ENCODE assay signal across 8 cellular contexts in genomic region chr1:228471762-228472398, GRCh38. TPM values are rescaled to one million over a fixed set of nuclear protein-coding genes. Genes with fewer than 3 reads are reported as not detected.
DNase-seq lines count a peak whose midpoint lies in the region; ATAC-seq, FAIRE-seq and TF ChIP-seq lines count a peak whose summit lies in the region.

No MANE protein-coding gene starts in this region.

- H3K4me3 Mint-ChIP-seq in activated naive CD4-positive, alpha-beta T cell treated with anti-CD3 and anti-CD28 coated beads for 36 hours: no peak overlapping the region
- no peak overlapping the region for H3K4me3 Mint-ChIP-seq in stimulated activated effector memory CD8-positive, alpha-beta T cell treated with anti-CD3 and anti-CD28 coated beads, Interleukin-12 subunit alpha, Interleukin-12 subunit beta, amount 100 ng/mL, for 72 hours

- no peaks in the 10 kb centered on the region for H3K9me3 Mint-ChIP-seq in activated naive CD4-positive, alpha-beta T cell treated with anti-CD3 and anti-CD28 coated beads for 36 hours
- no peaks in the 10 kb centered on the region for H3K9me3 Mint-ChIP-seq in stimulated activated effector memory CD8-positive, alpha-beta T cell treated with anti-CD3 and anti-CD28 coated beads, Interleukin-12 subunit alpha, Interleukin-12 subunit beta, amount 100 ng/mL, for 72 hours

- H3K4me3 ChIP-seq in fibroblast of mammary gland (ENCODE audit: control insufficient read depth, low read depth, low read length): no peak overlapping the region

- CTCF ChIA-PET in activated naive CD4-positive, alpha-beta T cell treated with anti-CD3 and anti-CD28 coated beads for 36 hours (lab: Charles Lee): interaction anchor here (0.7 to 2.1 kb wide), 9 partner anchors 9 to 190 kb away, joined by 3 to 13 read pairs (median 6); partner anchors contain the start of gene RNF187

- no peak overlapping the region for H3K27ac Mint-ChIP-seq in activated naive CD4-positive, alpha-beta T cell treated with anti-CD3 and anti-CD28 coated beads for 36 hours
- no peak overlapping the region for H3K27ac Mint-ChIP-seq in stimulated activated effector memory CD8-positive, alpha-beta T cell treated with anti-CD3 and anti-CD28 coated beads, Interleukin-12 subunit alpha, Interleukin-12 subunit beta, amount 100 ng/mL, for 72 hours

- no peak for FAIRE-seq in HTR-8/SVneo (lab: Jason Lieb, UNC)

- no peaks in the 10 kb centered on the region for H3K4me1 Mint-ChIP-seq in activated naive CD4-positive, alpha-beta T cell treated with anti-CD3 and anti-CD28 coated beads for 36 hours (ENCODE audit: low read depth)
- peaks cover 40% of the 10 kb centered on the region for H3K4me1 Mint-ChIP-seq in stimulated activated effector memory CD8-positive, alpha-beta T cell treated with anti-CD3 and anti-CD28 coated beads, Interleukin-12 subunit alpha, Interleukin-12 subunit beta, amount 100 ng/mL, for 72 hours

- H3K27me3 Mint-ChIP-seq in activated naive CD4-positive, alpha-beta T cell treated with anti-CD3 and anti-CD28 coated beads for 36 hours (ENCODE audit: low read depth): peaks cover 25% of the 10 kb centered on the region

- TF ChIP-seq CTCF in fibroblast of mammary gland (conservative IDR thresholded peaks at IDR 0.05; ENCODE audit: control insufficient read depth, insufficient read depth, low read depth, low read length): peak; percentile 66

- no peaks in the 10 kb centered on the region for H3K36me3 Mint-ChIP-seq in activated naive CD4-positive, alpha-beta T cell treated with anti-CD3 and anti-CD28 coated beads for 36 hours (ENCODE audit: low read depth)
- no peaks in the 10 kb centered on the region for H3K36me3 Mint-ChIP-seq in stimulated activated effector memory CD8-positive, alpha-beta T cell treated with anti-CD3 and anti-CD28 coated beads, Interleukin-12 subunit alpha, Interleukin-12 subunit beta, amount 100 ng/mL, for 72 hours

- DNase-seq in activated naive CD4-positive, alpha-beta T cell treated with anti-CD3 and anti-CD28 coated beads for 36 hours: peak; percentile 39
- no peak for DNase-seq in activated naive CD4-positive, alpha-beta T cell treated with anti-CD3 and anti-CD28 coated beads, Interleukin-2, amount 50 U/mL, for 16 hours
- DNase-seq in HTR-8/SVneo (ENCODE audit: insufficient read length, low spot score): peak; percentile 34
- peak; percentile 76 for DNase-seq in SKM-1 (lab: John Stamatoyannopoulos, UW; ENCODE audit: unreplicated experiment)
- peak; percentile 66 for DNase-seq in fibroblast of mammary gland (ENCODE audit: low read depth)
- DNase-seq in stimulated activated effector memory CD8-positive, alpha-beta T cell treated with anti-CD3 and anti-CD28 coated beads, Interleukin-12 subunit alpha, Interleukin-12 subunit beta, amount 100 ng/mL, for 72 hours (ENCODE audit: low spot score in 2 of 2): no peak
- DNase-seq in KG1 (lab: John Stamatoyannopoulos, UW): no peak
- DNase-seq in hepatic stellate cell (ENCODE audit: low spot score): no peak

- intact Hi-C loops in activated naive CD4-positive, alpha-beta T cell treated with anti-CD3 and anti-CD28 coated beads for 36 hours (cut with micrococcal nuclease): loop anchor here (1.0 kb wide), 1 partner anchor 43 kb away; no protein-coding TSS in a partner anchor

- ATAC-seq in stimulated activated effector memory CD8-positive, alpha-beta T cell treated with anti-CD3 and anti-CD28 coated beads, Interleukin-12 subunit alpha, Interleukin-12 subunit beta, amount 100 ng/mL, for 72 hours: peak; percentile 79

RNA-seq across cellular contexts. Expression of gene RNF187, which starts 15.3 kb away (rescaled TPM):
- 100 to 1,000 TPM; 112 to 116 TPM for total RNA-seq in activated naive CD4-positive, alpha-beta T cell treated with anti-CD3 and anti-CD28 coated beads for 36 hours

RNA-seq across cellular contexts. Expression of gene TRIM17, which starts 55.2 kb away (rescaled TPM):
- total RNA-seq in activated naive CD4-positive, alpha-beta T cell treated with anti-CD3 and anti-CD28 coated beads for 36 hours: 1 to 10 TPM; 1.0 to 1.2 TPM

Comparison
In these comparisons a context has a peak if more than half of its experiments do, and no peak if none do; other contexts are left out.
1. DNase-seq: peak in activated naive CD4-positive, alpha-beta T cell treated with anti-CD3 and anti-CD28 coated beads for 36 hours (single experiment), HTR-8/SVneo (single experiment), SKM-1 (single experiment) and fibroblast of mammary gland (single experiment); none in activated naive CD4-positive, alpha-beta T cell treated with anti-CD3 and anti-CD28 coated beads, Interleukin-2, amount 50 U/mL, for 16 hours (single experiment), stimulated activated effector memory CD8-positive, alpha-beta T cell treated with anti-CD3 and anti-CD28 coated beads, Interleukin-12 subunit alpha, Interleukin-12 subunit beta, amount 100 ng/mL, for 72 hours (0 of 2), KG1 (single experiment) and hepatic stellate cell (single experiment).